ENCODE assay signal across 14 cellular contexts in the genomic region with DNA sequence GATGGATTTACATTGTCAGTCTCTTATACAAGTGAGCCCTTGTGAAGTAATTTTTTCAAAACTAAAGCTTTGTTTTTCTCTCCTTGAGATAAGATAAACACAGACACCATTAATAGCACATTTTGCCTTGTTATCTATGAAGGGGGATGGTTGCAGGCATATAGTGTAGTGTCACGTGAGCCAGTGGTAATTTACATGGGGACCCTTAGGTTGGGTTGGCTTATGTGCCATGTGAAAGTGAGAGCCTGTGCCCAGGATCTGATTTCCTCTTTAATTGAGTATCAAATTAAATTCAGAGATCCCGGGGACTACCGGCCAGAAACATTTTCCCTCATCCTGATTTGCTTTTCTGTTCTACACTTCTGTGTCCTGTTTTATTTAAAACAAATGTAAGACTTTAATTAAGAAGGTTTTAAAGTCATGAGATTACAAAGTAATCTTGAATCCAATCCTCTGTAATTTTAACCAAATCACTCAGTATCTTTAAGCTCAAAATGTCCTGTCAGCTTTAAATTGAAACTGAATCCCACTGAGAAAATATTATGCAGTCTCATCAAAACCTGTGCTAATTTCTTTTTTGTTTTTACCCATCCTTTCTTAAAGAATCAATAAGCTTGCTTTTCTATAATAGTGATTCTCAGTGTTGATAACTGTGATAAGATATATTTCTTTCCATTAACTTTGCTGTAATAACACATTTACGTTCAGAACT.
DNase-seq lines count a peak whose midpoint lies in the region; ATAC-seq and TF ChIP-seq lines count a peak whose summit lies in the region.
"Had no signal": no experiment of that assay in that cellular context is flagged by ENCODE, and none has a peak within 500 bp of the region (broad histone marks: within the 10 kb centered on the region; RNA-seq: fewer than 3 reads in every experiment).

No MANE protein-coding gene starts in this region.

- peak overlapping the region; percentile 50 for H3K27ac ChIP-seq in cardiac muscle cell
- H3K27ac ChIP-seq in heart left ventricle = peak overlapping the region in 2 of 12 donors; percentile 2 to 27
- no peak overlapping the region for H3K27ac ChIP-seq in esophagus muscularis mucosa (replicated peaks in 1 of 4)

- no peak for ATAC-seq in heart left ventricle
- ATAC-seq in GM21515 (IDR thresholded peaks at IDR 0.05; ENCODE audit: unreplicated experiment) = no peak

- no peak for TF ChIP-seq EP300 in esophagus muscularis mucosa (IDR thresholded peaks at IDR 0.05)

- H3K4me1 ChIP-seq in cardiac muscle cell (ENCODE audit: low read depth) = peaks cover 30% of the 10 kb centered on the region
- peaks cover 18 to 90% (median 67%) of the 10 kb centered on the region in 12 donors for H3K4me1 ChIP-seq in heart left ventricle
- H3K4me1 ChIP-seq in esophagus muscularis mucosa = peaks cover 20 to 43% (median 32%) of the 10 kb centered on the region in 4 donors
- H3K4me1 ChIP-seq: HAP-1 had no signal

- intact Hi-C loops in heart left ventricle (cut with DNase I) = no loop called here
- intact Hi-C loops in esophagus muscularis mucosa (cut with DNase I) = no loop called here

- TF ChIP-seq CTCF in cardiac muscle cell (IDR thresholded peaks at IDR 0.05; ENCODE audit: low read depth, low read length) = no peak
- TF ChIP-seq CTCF in heart left ventricle (IDR thresholded peaks at IDR 0.05) = no peak
- no peak for TF ChIP-seq CTCF in esophagus muscularis mucosa (IDR thresholded peaks at IDR 0.05)

- 52 to 55% (median 53%) methylated on average over 4 of the region's 4 CpGs for WGBS in heart left ventricle, 4 donors
- 85% methylated on average over 4 of the region's 4 CpGs for WGBS in esophagus muscularis mucosa

- no peak for TF ChIP-seq POLR2A in heart left ventricle (IDR thresholded peaks at IDR 0.05)
- TF ChIP-seq POLR2A in esophagus muscularis mucosa (IDR thresholded peaks at IDR 0.05; ENCODE audit: low read depth) = no peak

- H3K4me3 ChIP-seq in cardiac muscle cell = no peak overlapping the region
- no peak overlapping the region for H3K4me3 ChIP-seq in heart left ventricle
- H3K4me3 ChIP-seq in esophagus muscularis mucosa = no peak overlapping the region
- H3K4me3 ChIP-seq: HAP-1 had no signal

- H3K27me3 ChIP-seq in cardiac muscle cell (no peaks in the 10 kb centered on the region), heart left ventricle (no peaks in the 10 kb centered on the region), esophagus muscularis mucosa (no peaks in the 10 kb centered on the region)

- H3K9me3 ChIP-seq in cardiac muscle cell (ENCODE audit: low read depth) = no peaks in the 10 kb centered on the region
- H3K9me3 ChIP-seq in heart left ventricle = no peaks in the 10 kb centered on the region
- H3K9me3 ChIP-seq in esophagus muscularis mucosa = no peaks in the 10 kb centered on the region
- H3K9me3 ChIP-seq: HAP-1 had no signal

- DNase-seq in cardiac muscle cell (ENCODE audit: low read depth in 1 of 2, low spot score in 1 of 2) = no peak
- no peak for DNase-seq in heart left ventricle
- DNase-seq in NCI-H2171 (lab: John Stamatoyannopoulos, UW) = peak; percentile 15
- DNase-seq in esophagus muscularis mucosa (ENCODE audit: extremely low spot score) = peak; percentile 37
- no peak for DNase-seq in NCI-H1436 treated with DMSO at 0.1 percent for 48 hours (lab: John Stamatoyannopoulos, UW)
- no peak for DNase-seq in cerebellum (ENCODE audit: low spot score)
- DNase-seq: C1 segment of cervical spinal cord; CD4-positive, alpha-beta T cell; DMS153; DMS79 treated with DMSO at 0.1 percent for 48 hours; EL; HFFc6 had no signal

- no peaks in the 10 kb centered on the region for H3K36me3 ChIP-seq in cardiac muscle cell
- no peaks in the 10 kb centered on the region for H3K36me3 ChIP-seq in heart left ventricle
- no peaks in the 10 kb centered on the region for H3K36me3 ChIP-seq in esophagus muscularis mucosa
- H3K36me3 ChIP-seq: HAP-1 had no signal

Comparison
In these comparisons a context has a peak if more than half of its experiments do, and no peak if none do; other contexts are left out.
1. DNase-seq: peak in NCI-H2171 (single experiment) and esophagus muscularis mucosa (single experiment); none in cardiac muscle cell (0 of 2), heart left ventricle (0 of 5), NCI-H1436 treated with DMSO at 0.1 percent for 48 hours (single experiment) and cerebellum (single experiment).